In genomic region chr4:148064451-148064850, GRCh38 we compare ENCODE assay signal across 16 cellular contexts.
A peak's percentile ranks its signal among the peaks of the same experiment; 100 is the strongest.
DNase-seq lines count a peak whose midpoint lies in the region; FAIRE-seq and TF ChIP-seq lines count a peak whose summit lies in the region.
"Had no signal": no experiment of that assay in that cellular context is flagged by ENCODE, and none has a peak within 500 bp of the region (broad histone marks: within the 10 kb centered on the region; RNA-seq: fewer than 3 reads in every experiment).

No MANE protein-coding gene starts in this region.

- H3K36me3 Mint-ChIP-seq in osteocyte (ENCODE audit: unreplicated experiment) = peaks cover 44% of the 10 kb centered on the region

- no peak overlapping the region for H3K27ac Mint-ChIP-seq in osteocyte (ENCODE audit: unreplicated experiment)
- H3K27ac Mint-ChIP-seq: B cell; CD4-positive, alpha-beta T cell; H9 had no signal

- DNase-seq in NCI-H82 (lab: John Stamatoyannopoulos, UW) (peak; percentile 87), islet precursor cell (peak; percentile 23), retina (peak; percentile 56), osteocyte (ENCODE audit: extremely low spot score, unreplicated experiment) (no peak), posterior vena cava (ENCODE audit: low spot score) (no peak), GM19239 (ENCODE audit: insufficient read length, low spot score) (no peak)
- DNase-seq: C1 segment of cervical spinal cord; CD4-positive, alpha-beta T cell; DMS79; GOT3; H9 had no signal

- H3K27ac ChIP-seq in angular gyrus (ENCODE audit: low read depth, low read length) = peak overlapping the region; percentile 5

- no peak overlapping the region for H3K4me3 Mint-ChIP-seq in osteocyte (ENCODE audit: unreplicated experiment)
- H3K4me3 Mint-ChIP-seq: B cell; CD4-positive, alpha-beta T cell; H9 had no signal

- no peaks in the 10 kb centered on the region for H3K27me3 Mint-ChIP-seq in osteocyte (ENCODE audit: unreplicated experiment)
- H3K27me3 Mint-ChIP-seq: B cell; CD4-positive, alpha-beta T cell had no signal

- FAIRE-seq in GM19239 (lab: Jason Lieb, UNC) = no peak
- FAIRE-seq: A204.1, GM12878, GM18507 had no signal

- peaks cover 13% of the 10 kb centered on the region for H3K4me1 Mint-ChIP-seq in osteocyte (ENCODE audit: unreplicated experiment)

- intact Hi-C loops in posterior vena cava (cut with DNase I) = no loop called here

- no peaks in the 10 kb centered on the region for H3K9me3 Mint-ChIP-seq in osteocyte (ENCODE audit: unreplicated experiment)
- H3K9me3 Mint-ChIP-seq: H9 had no signal

- TF ChIP-seq CTCF in osteocyte (IDR thresholded peaks at IDR 0.05) = no peak

Comparison
In these comparisons a context has a peak if more than half of its experiments do, and no peak if none do; other contexts are left out.
1. DNase-seq: peak in NCI-H82 (single experiment), islet precursor cell (single experiment) and retina (single experiment); none in osteocyte (single experiment), posterior vena cava (single experiment) and GM19239 (single experiment).